Comparison of ENCODE assay signal across 8 cellular contexts in genomic region chrX:78105944-78106650, GRCh38. TPM values are rescaled to one million over a fixed set of nuclear protein-coding genes. Genes with fewer than 3 reads are reported as not detected.
A peak's percentile ranks its signal among the peaks of the same experiment; 100 is the strongest.
DNase-seq lines count a peak whose midpoint lies in the region; ATAC-seq and TF ChIP-seq lines count a peak whose summit lies in the region.

No MANE protein-coding gene starts in this region.

- 77% methylated on average over 11 of the region's 11 CpGs for WGBS in hepatocyte (ENCODE audit: low lambda C conversion rate, missing lambda C conversion rate)

- H3K4me1 ChIP-seq in hepatocyte (ENCODE audit: insufficient read depth) (peaks cover 5% of the 10 kb centered on the region), thoracic aorta (ENCODE audit: control insufficient read depth in 1 of 2, low read depth in 2 of 2) (peaks cover 15 to 38% of the 10 kb centered on the region in 2 donors)

- peak overlapping the region; percentile 80 for H3K4me3 ChIP-seq in hepatocyte
- H3K4me3 ChIP-seq in thoracic aorta: peak overlapping the region; percentile 96

- H3K4me3 Mint-ChIP-seq in activated CD8-positive, alpha-beta memory T cell treated with anti-CD3 and anti-CD28 coated beads, Interleukin-2, amount 10 ng/mL, durations not matched to agents 7 days and 5 days: peak overlapping the region; percentile 95
- peak overlapping the region; percentile 99 for H3K4me3 Mint-ChIP-seq in activated CD4-positive, alpha-beta memory T cell treated with anti-CD3 and anti-CD28 coated beads, Interleukin-2, amount 10 ng/mL, durations not matched to agents 7 days and 5 days

- no peak for TF ChIP-seq CTCF in hepatocyte (IDR thresholded peaks at IDR 0.05; ENCODE audit: poor library complexity)
- TF ChIP-seq CTCF in thoracic aorta (IDR thresholded peaks at IDR 0.05): no peak

- no peaks in the 10 kb centered on the region for H3K9me3 Mint-ChIP-seq in activated CD8-positive, alpha-beta memory T cell treated with anti-CD3 and anti-CD28 coated beads, Interleukin-2, amount 10 ng/mL, durations not matched to agents 7 days and 5 days (ENCODE audit: low read depth)
- no peaks in the 10 kb centered on the region for H3K9me3 Mint-ChIP-seq in activated CD4-positive, alpha-beta memory T cell treated with anti-CD3 and anti-CD28 coated beads, Interleukin-2, amount 10 ng/mL, durations not matched to agents 7 days and 5 days

- H3K9me3 ChIP-seq in hepatocyte (ENCODE audit: low read depth) (no peaks in the 10 kb centered on the region), thoracic aorta (no peaks in the 10 kb centered on the region)

- peaks cover 63% of the 10 kb centered on the region for H3K79me2 ChIP-seq in hepatocyte

- peaks cover 51% of the 10 kb centered on the region for H3K4me1 Mint-ChIP-seq in activated CD8-positive, alpha-beta memory T cell treated with anti-CD3 and anti-CD28 coated beads, Interleukin-2, amount 10 ng/mL, durations not matched to agents 7 days and 5 days
- H3K4me1 Mint-ChIP-seq in activated CD4-positive, alpha-beta memory T cell treated with anti-CD3 and anti-CD28 coated beads, Interleukin-2, amount 10 ng/mL, durations not matched to agents 7 days and 5 days: peaks cover 61% of the 10 kb centered on the region

- no peak overlapping the region for H2AFZ ChIP-seq in hepatocyte

- peaks cover 56% of the 10 kb centered on the region for H3K36me3 Mint-ChIP-seq in activated CD8-positive, alpha-beta memory T cell treated with anti-CD3 and anti-CD28 coated beads, Interleukin-2, amount 10 ng/mL, durations not matched to agents 7 days and 5 days
- H3K36me3 Mint-ChIP-seq in activated CD4-positive, alpha-beta memory T cell treated with anti-CD3 and anti-CD28 coated beads, Interleukin-2, amount 10 ng/mL, durations not matched to agents 7 days and 5 days (ENCODE audit: low read depth): peaks cover 64% of the 10 kb centered on the region

- H3K27ac ChIP-seq in hepatocyte (peak overlapping the region; percentile 99), thoracic aorta (peak overlapping the region in 1 of 2 donors; percentile 47)

- H3K27me3 Mint-ChIP-seq in activated CD8-positive, alpha-beta memory T cell treated with anti-CD3 and anti-CD28 coated beads, Interleukin-2, amount 10 ng/mL, durations not matched to agents 7 days and 5 days: no peaks in the 10 kb centered on the region
- no peaks in the 10 kb centered on the region for H3K27me3 Mint-ChIP-seq in activated CD4-positive, alpha-beta memory T cell treated with anti-CD3 and anti-CD28 coated beads, Interleukin-2, amount 10 ng/mL, durations not matched to agents 7 days and 5 days

- intact Hi-C loops in left colon (cut with DNase I, micrococcal nuclease): no loop called here

- H3K36me3 ChIP-seq in hepatocyte (replicated peaks; ENCODE audit: insufficient read depth, low read depth): no peaks in the 10 kb centered on the region
- H3K36me3 ChIP-seq in thoracic aorta: no peaks in the 10 kb centered on the region

- POLR2A ChIA-PET in activated CD4-positive, alpha-beta memory T cell treated with anti-CD3 and anti-CD28 coated beads, Interleukin-2, amount 10 ng/mL, durations not matched to agents 7 days and 5 days (lab: Charles Lee): interaction anchor here (0.8 to 3.5 kb wide), 7 partner anchors 24 to 1046 kb away, joined by 3 to 27 read pairs (median 5); partner anchors contain the start of genes ATP7A, COX7B and MAGT1

- no peaks in the 10 kb centered on the region for H3K27me3 ChIP-seq in hepatocyte
- no peaks in the 10 kb centered on the region for H3K27me3 ChIP-seq in thoracic aorta (replicated peaks; ENCODE audit: insufficient read depth)

- DNase-seq in activated CD8-positive, alpha-beta memory T cell treated with anti-CD3 and anti-CD28 coated beads, Interleukin-2, amount 10 ng/mL, durations not matched to agents 7 days and 5 days: peak; percentile 62
- no peak for DNase-seq in activated CD8-positive, alpha-beta memory T cell treated with anti-CD3 and anti-CD28 coated beads, Interleukin-2, amount 50 U/mL, for 4 hours
- DNase-seq in activated CD4-positive, alpha-beta memory T cell treated with anti-CD3 and anti-CD28 coated beads, Interleukin-2, amount 10 ng/mL, durations not matched to agents 7 days and 5 days: peak; percentile 42
- DNase-seq in hepatocyte (ENCODE audit: low spot score) (no peak), thoracic aorta (ENCODE audit: low spot score) (no peak), NCI-H226 (no peak), left colon (no peak), DMS79 treated with DMSO at 0.1 percent for 48 hours (lab: John Stamatoyannopoulos, UW) (no peak)

- H4K20me1 ChIP-seq in hepatocyte (ENCODE audit: insufficient read depth, poor library complexity, severe bottlenecking): peaks cover 49% of the 10 kb centered on the region

- peak overlapping the region; percentile 90 for H3K27ac Mint-ChIP-seq in activated CD8-positive, alpha-beta memory T cell treated with anti-CD3 and anti-CD28 coated beads, Interleukin-2, amount 10 ng/mL, durations not matched to agents 7 days and 5 days
- H3K27ac Mint-ChIP-seq in activated CD4-positive, alpha-beta memory T cell treated with anti-CD3 and anti-CD28 coated beads, Interleukin-2, amount 10 ng/mL, durations not matched to agents 7 days and 5 days: peak overlapping the region; percentile 92

- no peaks in the 10 kb centered on the region for H3K9me2 ChIP-seq in hepatocyte (replicated peaks; ENCODE audit: insufficient read depth)

- peak overlapping the region; percentile 78 for H3K4me2 ChIP-seq in hepatocyte

- CTCF ChIA-PET in activated CD8-positive, alpha-beta memory T cell treated with anti-CD3 and anti-CD28 coated beads, Interleukin-2, amount 10 ng/mL, durations not matched to agents 7 days and 5 days (lab: Charles Lee): interaction anchor here (1.3 to 2.1 kb wide), 2 partner anchors 194 to 207 kb away, joined by 3 to 7 read pairs; partner anchors contain the start of gene COX7B
- CTCF ChIA-PET in activated CD4-positive, alpha-beta memory T cell treated with anti-CD3 and anti-CD28 coated beads, Interleukin-2, amount 10 ng/mL, durations not matched to agents 7 days and 5 days (lab: Charles Lee): interaction anchor here (1.6 kb wide), 1 partner anchor 207 kb away, joined by 4 read pairs; the partner anchor contains the start of gene COX7B

- no peak for ATAC-seq in activated CD8-positive, alpha-beta memory T cell treated with anti-CD3 and anti-CD28 coated beads, Interleukin-2, amount 10 ng/mL, durations not matched to agents 7 days and 5 days
- no peak for ATAC-seq in thoracic aorta (ENCODE audit: insufficient number of reproducible peaks, low FRiP score, low read depth)
- no peak for ATAC-seq in left colon

RNA-seq across cellular contexts. Expression of gene PGK1, which starts 2.0 kb away (rescaled TPM):
- total RNA-seq in activated CD8-positive, alpha-beta memory T cell treated with anti-CD3 and anti-CD28 coated beads, Interleukin-2, amount 10 ng/mL, durations not matched to agents 7 days and 5 days: 100 to 1,000 TPM; 782 to 877 TPM
- total RNA-seq in activated CD4-positive, alpha-beta memory T cell treated with anti-CD3 and anti-CD28 coated beads, Interleukin-2, amount 10 ng/mL, durations not matched to agents 7 days and 5 days: 1,000 to 10,000 TPM; 1,048 to 1,050 TPM
- total RNA-seq in hepatocyte: 236 and 255 TPM in 2 replicates
- 279 and 283 TPM in 2 replicates for polyA plus RNA-seq in hepatocyte
- total RNA-seq in thoracic aorta: 100 to 1,000 TPM; 186 to 233 TPM
- 100 to 1,000 TPM; 295 to 355 TPM for total RNA-seq in left colon

RNA-seq across cellular contexts. Expression of gene TAF9B, which starts 33.4 kb away (rescaled TPM):
- total RNA-seq in activated CD8-positive, alpha-beta memory T cell treated with anti-CD3 and anti-CD28 coated beads, Interleukin-2, amount 10 ng/mL, durations not matched to agents 7 days and 5 days: 10 to 100 TPM; 10.0 to 18.5 TPM
- 10 to 100 TPM; 18.0 to 18.8 TPM for total RNA-seq in activated CD4-positive, alpha-beta memory T cell treated with anti-CD3 and anti-CD28 coated beads, Interleukin-2, amount 10 ng/mL, durations not matched to agents 7 days and 5 days
- 20.0 and 23.0 TPM in 2 replicates for total RNA-seq in hepatocyte
- 12.0 and 13.5 TPM in 2 replicates for polyA plus RNA-seq in hepatocyte
- 10 to 100 TPM; 14.5 to 15.2 TPM for total RNA-seq in thoracic aorta
- 1 to 10 TPM; 3.7 to 5.4 TPM for total RNA-seq in left colon

Comparison
In these comparisons a context has a peak if more than half of its experiments do, and no peak if none do; other contexts are left out.
1. DNase-seq: peak in activated CD8-positive, alpha-beta memory T cell treated with anti-CD3 and anti-CD28 coated beads, Interleukin-2, amount 10 ng/mL, durations not matched to agents 7 days and 5 days (single experiment) and activated CD4-positive, alpha-beta memory T cell treated with anti-CD3 and anti-CD28 coated beads, Interleukin-2, amount 10 ng/mL, durations not matched to agents 7 days and 5 days (single experiment); none in activated CD8-positive, alpha-beta memory T cell treated with anti-CD3 and anti-CD28 coated beads, Interleukin-2, amount 50 U/mL, for 4 hours (single experiment), hepatocyte (single experiment), thoracic aorta (single experiment), NCI-H226 (single experiment), left colon (0 of 2) and DMS79 treated with DMSO at 0.1 percent for 48 hours (single experiment).